ENCODE assay signal across 2 cellular contexts in genomic region chr14:77979666-77980351, GRCh38.
TF ChIP-seq lines count a peak whose summit lies in the region.

No MANE protein-coding gene starts in this region.

TF ChIP-seq in SK-N-SH, 30 proteins besides CTCF, POLR2A, EP300 and RAD21 (continued from another document):
- TF ChIP-seq IRF3 (IDR thresholded peaks at IDR 0.05; ENCODE audit: low read depth, low read length) (no peak), SMC3 (IDR thresholded peaks at IDR 0.05; ENCODE audit: low read depth, low read length) (no peak), ELF1 (IDR thresholded peaks at IDR 0.05) (no peak)

TF ChIP-seq in SK-N-SH treated with all-trans-retinoic acid at 6 μM for 48 hours, 23 proteins besides CTCF, POLR2A, EP300 and RAD21 (continued from another document):
- TF ChIP-seq TCF4 (CRISPR knock-in tag; IDR thresholded peaks at IDR 0.05; ENCODE audit: borderline replicate concordance) (no peak), ESRRG (CRISPR knock-in tag; IDR thresholded peaks at IDR 0.05) (no peak), PATZ1 (CRISPR knock-in tag; IDR thresholded peaks at IDR 0.05; ENCODE audit: borderline replicate concordance) (no peak), RARB (CRISPR knock-in tag; IDR thresholded peaks at IDR 0.05) (no peak)
